In genomic region chr2:234679151-234679765, GRCh38 we compare ENCODE assay signal across 2 cellular contexts.
TF ChIP-seq lines count a peak whose summit lies in the region.

No MANE protein-coding gene starts in this region.

TF ChIP-seq in IMR-90, 13 proteins besides CTCF, POLR2A, EP300 and RAD21:
- no peak for TF ChIP-seq RCOR1 (IDR thresholded peaks at IDR 0.05; ENCODE audit: insufficient replicate concordance, low read length)
- 0 out of 2 replicates have a peak, but pooled peaks have one; percentile 6 for TF ChIP-seq FOS (IDR thresholded peaks at IDR 0.05; ENCODE audit: low read depth, low read length)
- TF ChIP-seq CEBPB (IDR thresholded peaks at IDR 0.05; ENCODE audit: low read depth, low read length): peak; percentile 69

TF ChIP-seq in HepG2, 621 proteins besides CTCF, POLR2A, EP300 and RAD21:
- no peak for TF ChIP-seq MXD4 (CRISPR knock-in tag; IDR thresholded peaks at IDR 0.05)
- TF ChIP-seq ARHGAP35 (CRISPR knock-in tag; IDR thresholded peaks at IDR 0.05; ENCODE audit: borderline replicate concordance): 0 out of 2 replicates have a peak, but pooled peaks have one; percentile 11
- no peak for TF ChIP-seq ZNF503 (CRISPR knock-in tag; IDR thresholded peaks at IDR 0.05)
- no peak for TF ChIP-seq ZFP1 (CRISPR knock-in tag; IDR thresholded peaks at IDR 0.05)
- 0 out of 2 replicates have a peak, but pooled peaks have one; percentile 29 for TF ChIP-seq THAP9 (CRISPR knock-in tag; IDR thresholded peaks at IDR 0.05; ENCODE audit: borderline replicate concordance)
- peak; percentile 61 for TF ChIP-seq RBFOX2 (IDR thresholded peaks at IDR 0.05; ENCODE audit: low read depth, low read length)
- no peak for TF ChIP-seq PAXIP1 (CRISPR knock-in tag; conservative IDR thresholded peaks at IDR 0.05)
- TF ChIP-seq PITX1 (CRISPR knock-in tag; IDR thresholded peaks at IDR 0.05): 0 out of 2 replicates have a peak, but pooled peaks have one; percentile 5
- peak; percentile 89 for TF ChIP-seq ZBTB38 (CRISPR knock-in tag; IDR thresholded peaks at IDR 0.05)
- TF ChIP-seq BRD4 (CRISPR knock-in tag; IDR thresholded peaks at IDR 0.05): peak; percentile 61; the same call in 1 of the 2 replicates
- TF ChIP-seq ZNF580 (CRISPR knock-in tag; IDR thresholded peaks at IDR 0.05; ENCODE audit: borderline replicate concordance, low read depth): 0 out of 2 replicates have a peak, but pooled peaks have one; percentile 5
- TF ChIP-seq U2AF1 (optimal IDR thresholded peaks at IDR 0.05; ENCODE audit: low read depth, low read length): peak; percentile 42
- TF ChIP-seq SCMH1 (CRISPR knock-in tag; IDR thresholded peaks at IDR 0.05; ENCODE audit: borderline replicate concordance): no peak
- TF ChIP-seq KLF6 (CRISPR knock-in tag; IDR thresholded peaks at IDR 0.05): 0 out of 2 replicates have a peak, but pooled peaks have one; percentile 6
- TF ChIP-seq ZC3H4 (CRISPR knock-in tag; IDR thresholded peaks at IDR 0.05; ENCODE audit: borderline replicate concordance): peak; percentile 73; the same call in 1 of the 2 replicates
- 0 out of 2 replicates have a peak, but pooled peaks have one; percentile 8 for TF ChIP-seq ZSCAN5A (CRISPR knock-in tag; IDR thresholded peaks at IDR 0.05; ENCODE audit: borderline replicate concordance)
TF ChIP-seq in HepG2: peak in this region for 11.
